In genomic region chr10:70145666-70146488, GRCh38 we compare ENCODE assay signal across 1 cellular context.
TF ChIP-seq lines count a peak whose summit lies in the region.

No MANE protein-coding gene starts in this region.

TF ChIP-seq in HepG2, 621 proteins besides CTCF, POLR2A, EP300 and RAD21 (continued from another document and continues in another):
- TF ChIP-seq ISX (CRISPR knock-in tag; conservative IDR thresholded peaks at IDR 0.05) (no peak), ZNF501 (CRISPR knock-in tag; IDR thresholded peaks at IDR 0.05) (no peak; the same call in 1 of the 2 replicates), ZNF619 (CRISPR knock-in tag; IDR thresholded peaks at IDR 0.05) (peak; percentile 46; the same call in 1 of the 2 replicates), TBL1XR1 (IDR thresholded peaks at IDR 0.05; ENCODE audit: borderline replicate concordance, low read length, partially characterized antibody) (no peak), RBM39 (IDR thresholded peaks at IDR 0.05; ENCODE audit: low read depth, low read length, poor library complexity, severe bottlenecking) (peak; percentile 88), ARNT2 (CRISPR knock-in tag; IDR thresholded peaks at IDR 0.05; ENCODE audit: low read depth) (peak; percentile 81), ZNF788 (CRISPR knock-in tag; IDR thresholded peaks at IDR 0.05; ENCODE audit: borderline replicate concordance) (peak; percentile 36; the same call in 1 of the 2 replicates), PBX2 (CRISPR knock-in tag; IDR thresholded peaks at IDR 0.05) (no peak), CEBPG (CRISPR knock-in tag; IDR thresholded peaks at IDR 0.05) (no peak; the same call in 1 of the 2 replicates), RFX5 (IDR thresholded peaks at IDR 0.05; ENCODE audit: low read depth, low read length) (no peak), NFYC (CRISPR knock-in tag; IDR thresholded peaks at IDR 0.05) (no peak), TFAP4 (IDR thresholded peaks at IDR 0.05; ENCODE audit: borderline replicate concordance, low read depth) (no peak), SNAPC5 (CRISPR knock-in tag; IDR thresholded peaks at IDR 0.05; ENCODE audit: borderline replicate concordance) (no peak), CBX5 (CRISPR knock-in tag; IDR thresholded peaks at IDR 0.05; ENCODE audit: borderline replicate concordance) (peak; percentile 18; the same call in 1 of the 2 replicates), ZNF841 (CRISPR knock-in tag; IDR thresholded peaks at IDR 0.05; ENCODE audit: borderline replicate concordance) (peak; percentile 72; the same call in 1 of the 2 replicates), ETS1 (CRISPR knock-in tag; IDR thresholded peaks at IDR 0.05) (no peak), BHLHE40 (IDR thresholded peaks at IDR 0.05; ENCODE audit: low read length) (peak; percentile 34; the same call in 1 of the 2 replicates), ZNF205 (CRISPR knock-in tag; IDR thresholded peaks at IDR 0.05) (peak; percentile 57; the same call in 1 of the 2 replicates), ZNF83 (CRISPR knock-in tag; IDR thresholded peaks at IDR 0.05; ENCODE audit: borderline replicate concordance) (peak; percentile 35; the same call in 1 of the 2 replicates), ZNF644 (CRISPR knock-in tag; IDR thresholded peaks at IDR 0.05; ENCODE audit: low read depth) (no peak), MYNN (CRISPR knock-in tag; IDR thresholded peaks at IDR 0.05; ENCODE audit: low read depth) (no peak), STAG1 (CRISPR knock-in tag; IDR thresholded peaks at IDR 0.05) (peak; percentile 54), CHD4 (IDR thresholded peaks at IDR 0.05; ENCODE audit: borderline replicate concordance, low read length) (no peak), KDM5A (IDR thresholded peaks at IDR 0.05; ENCODE audit: borderline replicate concordance, low read length) (no peak), IRF1 (CRISPR knock-in tag; IDR thresholded peaks at IDR 0.05; ENCODE audit: low read depth) (no peak), HNF4G (IDR thresholded peaks at IDR 0.05; ENCODE audit: borderline replicate concordance, low read depth, low read length) (no peak), HNF4G (CRISPR knock-in tag; IDR thresholded peaks at IDR 0.05; ENCODE audit: borderline replicate concordance, low read depth) (0 out of 2 replicates have a peak, but pooled peaks have one; percentile 22), ZNF607 (CRISPR knock-in tag; IDR thresholded peaks at IDR 0.05; ENCODE audit: borderline replicate concordance) (peak; percentile 96), NFAT5 (CRISPR knock-in tag; IDR thresholded peaks at IDR 0.05) (0 out of 2 replicates have a peak, but pooled peaks have one; percentile 18), TOPORS (CRISPR knock-in tag; IDR thresholded peaks at IDR 0.05) (peak; percentile 51), KLF12 (CRISPR knock-in tag; IDR thresholded peaks at IDR 0.05; ENCODE audit: borderline replicate concordance) (peak; percentile 48; the same call in 1 of the 2 replicates), TMF1 (CRISPR knock-in tag; IDR thresholded peaks at IDR 0.05; ENCODE audit: low read depth) (peak; percentile 91), ZBTB10 (CRISPR knock-in tag; IDR thresholded peaks at IDR 0.05; ENCODE audit: borderline replicate concordance) (peak; percentile 61), CREB1 (IDR thresholded peaks at IDR 0.05) (no peak), CREB1 (CRISPR knock-in tag; IDR thresholded peaks at IDR 0.05) (no peak), POGZ (CRISPR knock-in tag; IDR thresholded peaks at IDR 0.05) (no peak), HOXA5 (CRISPR knock-in tag; IDR thresholded peaks at IDR 0.05) (peak; percentile 55; the same call in 1 of the 2 replicates), HES4 (CRISPR knock-in tag; IDR thresholded peaks at IDR 0.05; ENCODE audit: borderline replicate concordance) (peak; percentile 21; the same call in 1 of the 2 replicates), ZBTB2 (CRISPR knock-in tag; IDR thresholded peaks at IDR 0.05; ENCODE audit: low read depth) (peak; percentile 30), SNAPC2 (CRISPR knock-in tag; IDR thresholded peaks at IDR 0.05) (peak; percentile 67; the same call in 1 of the 2 replicates), ZFP41 (CRISPR knock-in tag; IDR thresholded peaks at IDR 0.05; ENCODE audit: borderline replicate concordance) (peak; percentile 46; the same call in 1 of the 2 replicates), SAP130 (CRISPR knock-in tag; IDR thresholded peaks at IDR 0.05; ENCODE audit: low read depth) (peak; percentile 82), MEIS2 (CRISPR knock-in tag; IDR thresholded peaks at IDR 0.05) (peak; percentile 74; the same call in 1 of the 2 replicates), HINFP (CRISPR knock-in tag; IDR thresholded peaks at IDR 0.05; ENCODE audit: low read depth) (no peak), SSRP1 (CRISPR knock-in tag; IDR thresholded peaks at IDR 0.05) (no peak), CSRNP2 (CRISPR knock-in tag; conservative IDR thresholded peaks at IDR 0.05; ENCODE audit: low read depth) (0 out of 2 replicates have a peak, but pooled peaks have one; percentile 27), ZFP36L2 (CRISPR knock-in tag; IDR thresholded peaks at IDR 0.05) (0 out of 2 replicates have a peak, but pooled peaks have one; percentile 25), ZNF225 (CRISPR knock-in tag; IDR thresholded peaks at IDR 0.05) (no peak), ZNF766 (CRISPR knock-in tag; IDR thresholded peaks at IDR 0.05; ENCODE audit: borderline replicate concordance) (0 out of 2 replicates have a peak, but pooled peaks have one; percentile 22), ARHGAP35 (CRISPR knock-in tag; IDR thresholded peaks at IDR 0.05; ENCODE audit: borderline replicate concordance) (peak; percentile 75; the same call in 1 of the 2 replicates), FOSL2 (CRISPR knock-in tag; IDR thresholded peaks at IDR 0.05) (0 out of 2 replicates have a peak, but pooled peaks have one; percentile 13)
